In genomic region chr16:55019419-55020131, GRCh38 we compare ENCODE assay signal across 1 cellular context.
TF ChIP-seq lines count a peak whose summit lies in the region.

No MANE protein-coding gene starts in this region.

TF ChIP-seq in GM12878, 131 proteins besides CTCF, POLR2A, EP300 and RAD21 (continued from another document):
- TF ChIP-seq CUX1 (IDR thresholded peaks at IDR 0.05; ENCODE audit: insufficient replicate concordance, low read depth, low read length) (no peak), PKNOX1 (IDR thresholded peaks at IDR 0.05) (no peak), FOXK2 (IDR thresholded peaks at IDR 0.05) (no peak), RBBP5 (conservative IDR thresholded peaks at IDR 0.05) (no peak), PBX3 (IDR thresholded peaks at IDR 0.05; ENCODE audit: insufficient replicate concordance, low read depth, low read length) (peak; percentile 43), EGR1 (IDR thresholded peaks at IDR 0.05; ENCODE audit: borderline replicate concordance in 1 of 2, low read depth in 2 of 2, low read length in 2 of 2) (peak in 1 of 2 experiments; percentile 7; a peak in 1 of 3 replicates)
